25 cellular contexts compared by ENCODE assay signal in the genomic region with DNA sequence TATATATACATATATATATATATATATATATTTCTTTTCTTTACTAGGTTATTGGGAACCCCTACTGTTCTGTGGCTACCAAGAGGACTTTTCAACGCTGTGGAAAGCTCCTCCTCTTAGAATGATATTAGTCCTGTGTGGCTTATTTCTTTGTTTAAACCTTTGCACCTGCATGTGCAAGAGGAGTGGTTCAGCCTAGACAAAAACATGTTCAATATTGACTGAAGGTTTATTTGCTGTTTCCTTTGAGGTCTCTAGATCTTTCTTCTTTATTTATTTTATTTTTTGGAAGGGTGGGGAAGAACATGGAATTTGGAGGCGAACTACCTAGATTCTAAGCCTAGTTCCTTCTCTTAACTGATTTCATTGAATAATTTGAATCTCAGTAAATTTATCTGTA.
DNase-seq lines count a peak whose midpoint lies in the region; ATAC-seq and TF ChIP-seq lines count a peak whose summit lies in the region.
"Had no signal": no experiment of that assay in that cellular context is flagged by ENCODE, and none has a peak within 500 bp of the region (broad histone marks: within the 10 kb centered on the region; RNA-seq: fewer than 3 reads in every experiment).

No MANE protein-coding gene starts in this region.

- ATAC-seq in HG02852 (IDR thresholded peaks at IDR 0.05; ENCODE audit: unreplicated experiment) = no peak
- ATAC-seq: left cardiac atrium; sciatic nerve; stimulated activated memory B cell treated with anti-CD40 and anti-IgM and Interleukin-4, amounts not matched to agents 10 μg/mL and 1 μg/mL and 100 μg/mL, for 72 hours; upper lobe of right lung; WTC11 had no signal

- H3K27ac ChIP-seq in VCaP = peak overlapping the region; percentile 8; the same call in 1 of the 2 replicates
- peak overlapping the region; percentile 70 for H3K27ac ChIP-seq in substantia nigra (ENCODE audit: low read depth, low read length, poor library complexity, severe bottlenecking)
- H3K27ac ChIP-seq: breast epithelium, C4-2B, colonic mucosa, Peyer's patch, suprapubic skin, upper lobe of right lung had no signal

- TF ChIP-seq CTCF in VCaP (conservative IDR thresholded peaks at IDR 0.05) = no peak

- DNase-seq in NCI-H1417 treated with DMSO at 0.1 percent for 48 hours (lab: John Stamatoyannopoulos, UW) (peak; percentile 50), NCI-H345 (lab: John Stamatoyannopoulos, UW) (peak; percentile 90), substantia nigra (lab: John Stamatoyannopoulos, UW) (no peak), HPDE6-E6E7 (ENCODE audit: extremely low spot score) (no peak), mesenteric fat pad (ENCODE audit: low spot score) (no peak)
- DNase-seq: activated naive CD4-positive, alpha-beta T cell treated with anti-CD3 and anti-CD28 coated beads, Interleukin-2, amount 50 U/mL, for 16 hours; Calu3; colonic mucosa; KBM-7; left cardiac atrium; NCI-H1436 treated with DMSO at 0.1 percent for 48 hours; NCI-H446 treated with DMSO at 0.1 percent for 48 hours; Peyer's patch; stimulated activated CD4-positive, alpha-beta T cell treated with anti-CD3 and anti-CD28 coated beads, Interleukin-4, amount 100 ng/mL, for 4 hours; SW 1271; T1000; upper lobe of right lung had no signal

Comparison
In these comparisons a context has a peak if more than half of its experiments do, and no peak if none do; other contexts are left out.
1. DNase-seq: peak in NCI-H1417 treated with DMSO at 0.1 percent for 48 hours (single experiment) and NCI-H345 (single experiment); none in substantia nigra (0 of 49), HPDE6-E6E7 (single experiment) and mesenteric fat pad (single experiment).